Comparison of ENCODE assay signal across 1 cellular context in the genomic region with DNA sequence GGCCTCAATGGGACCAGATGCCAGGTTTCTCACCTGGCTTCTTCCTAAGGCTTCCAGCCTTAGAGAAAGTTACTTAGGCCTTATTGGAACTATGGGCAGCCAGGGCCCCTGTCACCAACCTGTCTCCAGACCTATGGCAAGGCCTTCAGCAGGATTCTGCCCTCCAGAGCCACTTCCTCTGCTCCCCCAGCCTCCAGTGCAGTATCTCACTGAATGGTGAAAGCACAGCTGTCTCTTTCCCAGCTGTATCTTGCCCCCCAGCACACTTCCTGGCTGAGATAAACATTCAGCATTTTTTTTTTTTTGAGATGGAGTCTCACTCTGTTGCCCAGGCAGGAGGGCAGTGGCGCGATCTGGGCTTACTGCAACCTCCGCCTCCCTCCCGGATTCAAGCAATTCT.
TF ChIP-seq lines count a peak whose summit lies in the region.

No MANE protein-coding gene starts in this region.

TF ChIP-seq in GM23338, 12 proteins besides CTCF, POLR2A, EP300 and RAD21:
- TF ChIP-seq EZH2 (IDR thresholded peaks at IDR 0.05; ENCODE audit: low read depth, unreplicated experiment), result no peak
- TF ChIP-seq REST (IDR thresholded peaks at IDR 0.05; ENCODE audit: unreplicated experiment), result no peak
- no peak for TF ChIP-seq ZNF114 (CRISPR knock-in tag; IDR thresholded peaks at IDR 0.05)
- TF ChIP-seq POLR2AphosphoS5 (IDR thresholded peaks at IDR 0.05; ENCODE audit: low read depth), result no peak
- no peak for TF ChIP-seq EZH2phosphoT487 (IDR thresholded peaks at IDR 0.05; ENCODE audit: unreplicated experiment)
- TF ChIP-seq, protein P1, sequence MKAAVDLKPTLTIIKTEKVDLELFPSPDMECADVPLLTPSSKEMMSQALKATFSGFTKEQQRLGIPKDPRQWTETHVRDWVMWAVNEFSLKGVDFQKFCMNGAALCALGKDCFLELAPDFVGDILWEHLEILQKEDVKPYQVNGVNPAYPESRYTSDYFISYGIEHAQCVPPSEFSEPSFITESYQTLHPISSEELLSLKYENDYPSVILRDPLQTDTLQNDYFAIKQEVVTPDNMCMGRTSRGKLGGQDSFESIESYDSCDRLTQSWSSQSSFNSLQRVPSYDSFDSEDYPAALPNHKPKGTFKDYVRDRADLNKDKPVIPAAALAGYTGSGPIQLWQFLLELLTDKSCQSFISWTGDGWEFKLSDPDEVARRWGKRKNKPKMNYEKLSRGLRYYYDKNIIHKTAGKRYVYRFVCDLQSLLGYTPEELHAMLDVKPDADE (IDR thresholded peaks at IDR 0.05), result no peak
- no peak for TF ChIP-seq ZNF462 (CRISPR knock-in tag; IDR thresholded peaks at IDR 0.05)
- no peak for TF ChIP-seq JUNB (IDR thresholded peaks at IDR 0.05; ENCODE audit: unreplicated experiment)
- no peak for TF ChIP-seq CREB1 (CRISPR knock-in tag; IDR thresholded peaks at IDR 0.05; ENCODE audit: low read depth)
- no peak for TF ChIP-seq STAT1 (IDR thresholded peaks at IDR 0.05; ENCODE audit: unreplicated experiment)
- TF ChIP-seq NANOG (IDR thresholded peaks at IDR 0.05; ENCODE audit: borderline replicate concordance), result no peak
